ENCODE assay signal across 11 cellular contexts in genomic region chr11:1303973-1304372, GRCh38. TPM values are rescaled to one million over a fixed set of nuclear protein-coding genes. Genes with fewer than 3 reads are reported as not detected.
DNase-seq lines count a peak whose midpoint lies in the region; ATAC-seq and TF ChIP-seq lines count a peak whose summit lies in the region.
"Had no signal": no experiment of that assay in that cellular context is flagged by ENCODE, and none has a peak within 500 bp of the region (broad histone marks: within the 10 kb centered on the region; RNA-seq: fewer than 3 reads in every experiment).

No MANE protein-coding gene starts in this region.

- H2BK5ac ChIP-seq in trophoblast cell (ENCODE audit: low read depth, low read length, poor library complexity): no peak overlapping the region

- no peak for ATAC-seq in gastroesophageal sphincter
- no peak for ATAC-seq in GM21423 (IDR thresholded peaks at IDR 0.05; ENCODE audit: unreplicated experiment)
- ATAC-seq in HG02763 (IDR thresholded peaks at IDR 0.05; ENCODE audit: unreplicated experiment): no peak

- H3K27ac ChIP-seq in adrenal gland: no peak overlapping the region
- H3K27ac ChIP-seq in gastroesophageal sphincter: peak overlapping the region; percentile 60 to 90 (median 80)
- no peak overlapping the region for H3K27ac ChIP-seq in trophoblast cell (ENCODE audit: low read depth, low read length)

- no peak overlapping the region for H3K18ac ChIP-seq in trophoblast cell (ENCODE audit: low read length)

- H3K36me3 ChIP-seq in adrenal gland (replicated peaks in 1 of 2) (no peaks in the 10 kb centered on the region), gastroesophageal sphincter (peaks cover 0 to 21% of the 10 kb centered on the region in 2 donors), trophoblast cell (ENCODE audit: control insufficient read depth in 1 of 2, insufficient read depth in 2 of 2, low read length in 2 of 2) (peaks cover 18 to 30% of the 10 kb centered on the region in 2 experiments)

- H3K4me3 ChIP-seq in adrenal gland: no peak overlapping the region
- no peak overlapping the region for H3K4me3 ChIP-seq in gastroesophageal sphincter
- no peak overlapping the region for H3K4me3 ChIP-seq in trophoblast cell (ENCODE audit: low read depth, low read length)

- DNase-seq in Ammon's horn (ENCODE audit: low spot score) (peak; percentile 64), adrenal gland (peak in 5 of 7 donors; percentile 50 to 81 (median 57)), trophoblast cell (no peak), medulla oblongata (ENCODE audit: extremely low spot score) (no peak), DMS79 (lab: John Stamatoyannopoulos, UW) (no peak)
- DNase-seq: NCI-H187 treated with DMSO at 0.1 percent for 48 hours, T-helper 2 cell had no signal

- H3K9ac ChIP-seq in trophoblast cell (ENCODE audit: low read length): no peak overlapping the region

- no peak for TF ChIP-seq CTCF in adrenal gland (IDR thresholded peaks at IDR 0.05)
- TF ChIP-seq CTCF in gastroesophageal sphincter (IDR thresholded peaks at IDR 0.05): no peak

- no peak for TF ChIP-seq POLR2A in adrenal gland (IDR thresholded peaks at IDR 0.05)
- TF ChIP-seq POLR2A in gastroesophageal sphincter (IDR thresholded peaks at IDR 0.05): no peak

- no peak overlapping the region for H4K8ac ChIP-seq in trophoblast cell (ENCODE audit: low read depth, low read length)

- H4K12ac ChIP-seq in trophoblast cell (ENCODE audit: low read depth, low read length): no peak overlapping the region

- H3K4me2 ChIP-seq in trophoblast cell (ENCODE audit: low read length): no peak overlapping the region

- H3K79me1 ChIP-seq in trophoblast cell (ENCODE audit: low read length): peaks cover 2% of the 10 kb centered on the region

- H3K27me3 ChIP-seq in adrenal gland (no peaks in the 10 kb centered on the region), gastroesophageal sphincter (no peaks in the 10 kb centered on the region), trophoblast cell (ENCODE audit: insufficient read depth, low read length) (no peaks in the 10 kb centered on the region)
- H3K27me3 ChIP-seq: ascending aorta had no signal

- H3K23ac ChIP-seq in trophoblast cell (ENCODE audit: low read length): no peak overlapping the region

- H4K91ac ChIP-seq in trophoblast cell (ENCODE audit: low read depth, low read length): no peak overlapping the region

- H3K14ac ChIP-seq in trophoblast cell (ENCODE audit: low read length): no peak overlapping the region

- peak overlapping the region; percentile 53 for H3K4ac ChIP-seq in trophoblast cell (ENCODE audit: low read depth, low read length)

- H2BK12ac ChIP-seq in trophoblast cell (ENCODE audit: low read length): no peak overlapping the region

- H2BK120ac ChIP-seq in trophoblast cell (ENCODE audit: insufficient read depth, low read length, poor library complexity): no peak overlapping the region

- no peak for TF ChIP-seq EP300 in gastroesophageal sphincter (IDR thresholded peaks at IDR 0.05)

- H2AK5ac ChIP-seq in trophoblast cell (ENCODE audit: low read length): no peak overlapping the region

- H3K9me3 ChIP-seq in adrenal gland (replicated peaks in 1 of 3): no peaks in the 10 kb centered on the region
- no peaks in the 10 kb centered on the region for H3K9me3 ChIP-seq in gastroesophageal sphincter
- peaks cover 4% of the 10 kb centered on the region for H3K9me3 ChIP-seq in trophoblast cell (ENCODE audit: insufficient read depth, low read depth, low read length)
- H3K9me3 ChIP-seq: ascending aorta had no signal

- intact Hi-C loops in adrenal gland (cut with DNase I): no loop called here

- peaks cover 26 to 32% of the 10 kb centered on the region in 2 donors for H3K4me1 ChIP-seq in adrenal gland (replicated peaks in 1 of 2)
- H3K4me1 ChIP-seq in gastroesophageal sphincter: peaks cover 0 to 100% (median 50%) of the 10 kb centered on the region in 3 donors
- peaks cover 9 to 19% of the 10 kb centered on the region in 2 experiments for H3K4me1 ChIP-seq in trophoblast cell (ENCODE audit: control insufficient read depth in 1 of 2, insufficient read depth in 2 of 2, low read length in 2 of 2)

- peaks cover 12% of the 10 kb centered on the region for H3K79me2 ChIP-seq in trophoblast cell (ENCODE audit: control insufficient read depth, insufficient read depth, low read length, poor library complexity)

- H2AFZ ChIP-seq in trophoblast cell (ENCODE audit: insufficient read depth, low read length, poor library complexity): no peak overlapping the region

- 60 to 74% (median 62%) methylated on average over 10 of the region's 10 CpGs for WGBS in adrenal gland, 4 donors
- WGBS in gastroesophageal sphincter (ENCODE audit: low coverage in 1 of 2), 2 donors: 18% methylated on average over 7 of the region's 10 CpGs; no CpG with 5 or more reads in 1 of the 2 donors
- no CpG with 5 or more reads among the region's 10 CpGs for WGBS in trophoblast cell (ENCODE audit: extremely low coverage, insufficient coverage, insufficient read length)

RNA-seq across cellular contexts. Expression of gene TOLLIP, which starts 5.5 kb away (rescaled TPM):
- total RNA-seq in adrenal gland (10 to 100 TPM; 62.2 to 84.1 (median 72.0) TPM), gastroesophageal sphincter (10 to 100 TPM; 42.3 to 70.6 (median 49.1) TPM)
- polyA plus RNA-seq in adrenal gland: 10 to 100 TPM; 21.7 to 35.2 (median 23.2) TPM
- polyA plus RNA-seq in trophoblast cell (2013): 31.6 and 33.1 TPM in 2 replicates

Comparison
In these comparisons a context has a peak if more than half of its experiments do, and no peak if none do; other contexts are left out.
1. DNase-seq: peak in Ammon's horn (single experiment) and adrenal gland (5 of 7); none in trophoblast cell (0 of 2), medulla oblongata (single experiment) and DMS79 (single experiment).
2. H3K27ac ChIP-seq: peak in gastroesophageal sphincter (4 of 4); none in adrenal gland (0 of 5) and trophoblast cell (single experiment).